ENCODE assay signal across 1 cellular context in the genomic region with DNA sequence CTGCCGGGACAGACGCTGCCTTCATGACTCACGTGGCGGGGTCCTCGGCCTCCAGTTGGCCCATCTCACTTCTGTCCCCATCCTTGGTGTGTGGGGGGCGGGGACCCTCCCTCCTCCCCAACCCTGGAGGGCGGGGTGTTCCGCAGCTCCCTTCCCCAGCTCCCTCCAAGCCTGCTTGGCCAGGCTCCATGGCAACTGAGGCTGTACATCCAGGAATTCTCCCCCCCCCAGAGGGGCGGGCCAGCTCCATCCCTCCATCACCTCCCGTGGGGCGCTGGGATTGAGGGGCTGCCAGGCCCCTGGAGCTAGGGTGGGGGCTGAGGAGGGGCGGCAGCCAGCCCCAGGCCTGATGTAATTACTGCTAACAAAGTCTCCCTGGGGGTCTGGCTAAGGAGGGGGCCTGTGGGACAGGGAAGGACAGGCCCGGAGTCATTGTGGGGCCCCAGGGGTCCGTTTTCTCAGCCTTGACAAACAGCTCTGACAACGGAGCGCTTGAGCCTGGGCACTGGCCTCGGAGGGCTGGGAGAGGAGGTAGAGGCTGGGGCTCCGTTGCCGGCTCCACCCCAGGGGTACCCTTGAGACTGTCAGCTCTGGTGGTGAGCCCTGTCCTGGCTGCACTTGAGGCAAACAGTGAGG.
TF ChIP-seq lines count a peak whose summit lies in the region.

No MANE protein-coding gene starts in this region.

TF ChIP-seq in K562, 482 proteins besides CTCF, POLR2A, EP300 and RAD21:
- TF ChIP-seq RUNX1 (IDR thresholded peaks at IDR 0.05; ENCODE audit: low read depth) (no peak), NR2C1 (IDR thresholded peaks at IDR 0.05) (no peak), NR2C1 (tag; IDR thresholded peaks at IDR 0.05) (no peak), KAT8 (IDR thresholded peaks at IDR 0.05; ENCODE audit: low read depth) (no peak), POLR2G (IDR thresholded peaks at IDR 0.05; ENCODE audit: low read depth, low read length) (peak; percentile 51), ZNF695 (CRISPR knock-in tag; IDR thresholded peaks at IDR 0.05) (no peak), NFIC (IDR thresholded peaks at IDR 0.05) (no peak), SUPT5H (IDR thresholded peaks at IDR 0.05) (0 out of 2 replicates have a peak, but pooled peaks have one; percentile 13), ATF7 (IDR thresholded peaks at IDR 0.05) (no peak), DACH1 (IDR thresholded peaks at IDR 0.05; ENCODE audit: partially characterized antibody) (no peak), SMAD4 (CRISPR knock-in tag; conservative IDR thresholded peaks at IDR 0.05) (no peak), ETS1 (conservative IDR thresholded peaks at IDR 0.05; ENCODE audit: control insufficient read depth, low read depth, low read length) (no peak), ZBTB33 (CRISPR knock-in tag; IDR thresholded peaks at IDR 0.05) (peak; percentile 43; the same call in 1 of the 2 replicates), POLR2AphosphoS2 (IDR thresholded peaks at IDR 0.05; ENCODE audit: low read length) (peak; percentile 30; the same call in 1 of the 2 replicates), MECOM (CRISPR knock-in tag; IDR thresholded peaks at IDR 0.05) (no peak), BCL6 (CRISPR knock-in tag; IDR thresholded peaks at IDR 0.05) (no peak), HNRNPH1 (optimal IDR thresholded peaks at IDR 0.05; ENCODE audit: low read depth, low read length) (no peak), NCOA2 (IDR thresholded peaks at IDR 0.05; ENCODE audit: partially characterized antibody in 2 of 2) (no peak), PRMT5 (CRISPR knock-in tag; IDR thresholded peaks at IDR 0.05) (no peak), PTBP1 (IDR thresholded peaks at IDR 0.05; ENCODE audit: low read depth, low read length) (0 out of 2 replicates have a peak, but pooled peaks have one; percentile 19), MEIS2 (IDR thresholded peaks at IDR 0.05; ENCODE audit: partially characterized antibody) (no peak), RCOR1 (IDR thresholded peaks at IDR 0.05; ENCODE audit: borderline replicate concordance in 1 of 2, low read depth in 2 of 2, low read length in 2 of 2) (no peak), ZBED1 (IDR thresholded peaks at IDR 0.05) (no peak), ZEB2 (IDR thresholded peaks at IDR 0.05) (no peak), BRF1 (IDR thresholded peaks at IDR 0.05; ENCODE audit: borderline replicate concordance, extremely low read depth, insufficient read length) (no peak), CXXC5 (CRISPR knock-in tag; IDR thresholded peaks at IDR 0.05) (no peak), SNAPC5 (CRISPR knock-in tag; IDR thresholded peaks at IDR 0.05) (no peak), ZNF766 (CRISPR knock-in tag; conservative IDR thresholded peaks at IDR 0.05) (no peak), ZNF347 (CRISPR knock-in tag; IDR thresholded peaks at IDR 0.05; ENCODE audit: low read depth) (no peak), ARID1B (IDR thresholded peaks at IDR 0.05) (no peak)
- TF ChIP-seq, protein P1, sequence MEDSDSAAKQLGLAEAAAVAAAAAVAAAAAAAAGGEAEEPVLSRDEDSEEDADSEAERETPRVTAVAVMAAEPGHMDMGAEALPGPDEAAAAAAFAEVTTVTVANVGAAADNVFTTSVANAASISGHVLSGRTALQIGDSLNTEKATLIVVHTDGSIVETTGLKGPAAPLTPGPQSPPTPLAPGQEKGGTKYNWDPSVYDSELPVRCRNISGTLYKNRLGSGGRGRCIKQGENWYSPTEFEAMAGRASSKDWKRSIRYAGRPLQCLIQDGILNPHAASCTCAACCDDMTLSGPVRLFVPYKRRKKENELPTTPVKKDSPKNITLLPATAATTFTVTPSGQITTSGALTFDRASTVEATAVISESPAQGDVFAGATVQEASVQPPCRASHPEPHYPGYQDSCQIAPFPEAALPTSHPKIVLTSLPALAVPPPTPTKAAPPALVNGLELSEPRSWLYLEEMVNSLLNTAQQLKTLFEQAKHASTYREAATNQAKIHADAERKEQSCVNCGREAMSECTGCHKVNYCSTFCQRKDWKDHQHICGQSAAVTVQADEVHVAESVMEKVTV (CRISPR knock-in tag; IDR thresholded peaks at IDR 0.05), result no peak
- TF ChIP-seq, protein P2, sequence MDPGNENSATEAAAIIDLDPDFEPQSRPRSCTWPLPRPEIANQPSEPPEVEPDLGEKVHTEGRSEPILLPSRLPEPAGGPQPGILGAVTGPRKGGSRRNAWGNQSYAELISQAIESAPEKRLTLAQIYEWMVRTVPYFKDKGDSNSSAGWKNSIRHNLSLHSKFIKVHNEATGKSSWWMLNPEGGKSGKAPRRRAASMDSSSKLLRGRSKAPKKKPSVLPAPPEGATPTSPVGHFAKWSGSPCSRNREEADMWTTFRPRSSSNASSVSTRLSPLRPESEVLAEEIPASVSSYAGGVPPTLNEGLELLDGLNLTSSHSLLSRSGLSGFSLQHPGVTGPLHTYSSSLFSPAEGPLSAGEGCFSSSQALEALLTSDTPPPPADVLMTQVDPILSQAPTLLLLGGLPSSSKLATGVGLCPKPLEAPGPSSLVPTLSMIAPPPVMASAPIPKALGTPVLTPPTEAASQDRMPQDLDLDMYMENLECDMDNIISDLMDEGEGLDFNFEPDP (CRISPR knock-in tag; IDR thresholded peaks at IDR 0.05), result no peak
- TF ChIP-seq, protein P3, sequence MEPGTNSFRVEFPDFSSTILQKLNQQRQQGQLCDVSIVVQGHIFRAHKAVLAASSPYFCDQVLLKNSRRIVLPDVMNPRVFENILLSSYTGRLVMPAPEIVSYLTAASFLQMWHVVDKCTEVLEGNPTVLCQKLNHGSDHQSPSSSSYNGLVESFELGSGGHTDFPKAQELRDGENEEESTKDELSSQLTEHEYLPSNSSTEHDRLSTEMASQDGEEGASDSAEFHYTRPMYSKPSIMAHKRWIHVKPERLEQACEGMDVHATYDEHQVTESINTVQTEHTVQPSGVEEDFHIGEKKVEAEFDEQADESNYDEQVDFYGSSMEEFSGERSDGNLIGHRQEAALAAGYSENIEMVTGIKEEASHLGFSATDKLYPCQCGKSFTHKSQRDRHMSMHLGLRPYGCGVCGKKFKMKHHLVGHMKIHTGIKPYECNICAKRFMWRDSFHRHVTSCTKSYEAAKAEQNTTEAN (CRISPR knock-in tag; IDR thresholded peaks at IDR 0.05), result no peak
- TF ChIP-seq, protein P4, sequence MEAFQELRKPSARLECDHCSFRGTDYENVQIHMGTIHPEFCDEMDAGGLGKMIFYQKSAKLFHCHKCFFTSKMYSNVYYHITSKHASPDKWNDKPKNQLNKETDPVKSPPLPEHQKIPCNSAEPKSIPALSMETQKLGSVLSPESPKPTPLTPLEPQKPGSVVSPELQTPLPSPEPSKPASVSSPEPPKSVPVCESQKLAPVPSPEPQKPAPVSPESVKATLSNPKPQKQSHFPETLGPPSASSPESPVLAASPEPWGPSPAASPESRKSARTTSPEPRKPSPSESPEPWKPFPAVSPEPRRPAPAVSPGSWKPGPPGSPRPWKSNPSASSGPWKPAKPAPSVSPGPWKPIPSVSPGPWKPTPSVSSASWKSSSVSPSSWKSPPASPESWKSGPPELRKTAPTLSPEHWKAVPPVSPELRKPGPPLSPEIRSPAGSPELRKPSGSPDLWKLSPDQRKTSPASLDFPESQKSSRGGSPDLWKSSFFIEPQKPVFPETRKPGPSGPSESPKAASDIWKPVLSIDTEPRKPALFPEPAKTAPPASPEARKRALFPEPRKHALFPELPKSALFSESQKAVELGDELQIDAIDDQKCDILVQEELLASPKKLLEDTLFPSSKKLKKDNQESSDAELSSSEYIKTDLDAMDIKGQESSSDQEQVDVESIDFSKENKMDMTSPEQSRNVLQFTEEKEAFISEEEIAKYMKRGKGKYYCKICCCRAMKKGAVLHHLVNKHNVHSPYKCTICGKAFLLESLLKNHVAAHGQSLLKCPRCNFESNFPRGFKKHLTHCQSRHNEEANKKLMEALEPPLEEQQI (IDR thresholded peaks at IDR 0.05), result no peak
